22 cellular contexts compared by ENCODE assay signal in genomic region chr6:119481981-119482380, GRCh38.
"Had no signal": no experiment of that assay in that cellular context is flagged by ENCODE, and none has a peak within 500 bp of the region (broad histone marks: within the 10 kb centered on the region; RNA-seq: fewer than 3 reads in every experiment).

No MANE protein-coding gene starts in this region.

- H3K4me3 ChIP-seq: colonic mucosa, heart left ventricle, lung, prostate gland, right lobe of liver, skin epidermis, stomach had no signal

- H3K4me1 ChIP-seq: parathyroid adenoma, prostate gland had no signal

- H3K36me3 ChIP-seq: colonic mucosa, heart left ventricle, prostate gland, right lobe of liver, stomach had no signal

- H3K9me3 ChIP-seq: colonic mucosa, heart left ventricle, prostate gland, right lobe of liver, stomach had no signal

- H3K27me3 ChIP-seq: colonic mucosa, heart left ventricle, right lobe of liver, stomach had no signal

- DNase-seq: colonic mucosa; effector CD4-positive, alpha-beta T cell; endodermal cell; erythroblast; heart left ventricle; hippocampal formation; left colon; left ventricle myocardium superior; mesendoderm; naive thymus-derived CD4-positive, alpha-beta T cell; nephron progenitor cell; retina; right lobe of liver; stimulated activated CD4-positive, alpha-beta T cell treated with anti-CD3 and anti-CD28 coated beads, Interleukin-12 subunit alpha, Interleukin-12 subunit beta, amount 100 ng/mL, for 4 hours; stimulated activated naive CD4-positive, alpha-beta T cell; stomach; substantia nigra; trophoblast cell had no signal

- H3K27ac ChIP-seq: colonic mucosa, heart left ventricle, parathyroid adenoma, prostate gland, right lobe of liver, skin epidermis, stomach had no signal
